8 cellular contexts compared by ENCODE assay signal in genomic region chr4:2468464-2469191, GRCh38. TPM values are rescaled to one million over a fixed set of nuclear protein-coding genes. Genes with fewer than 3 reads are reported as not detected.
DNase-seq lines count a peak whose midpoint lies in the region; ATAC-seq and TF ChIP-seq lines count a peak whose summit lies in the region.

Gene RNF4 (plus strand): TSS chr4:2469106. CDS start chr4:2490494, 21,388 bp downstream.

- H3K4me1 Mint-ChIP-seq in T-helper 1 cell treated with Interleukin-12 subunit alpha and Interleukin-12 subunit beta and Interleukin-4 antibody, amounts not matched to agents 30 μg/mL and 1 μg/mL, for 36 hours (ENCODE audit: low read depth), result peaks cover 35% of the 10 kb centered on the region

- peaks cover 50% of the 10 kb centered on the region for H3K4me1 ChIP-seq in left ventricle myocardium inferior
- H3K4me1 ChIP-seq in prostate gland (replicated peaks), result no peaks in the 10 kb centered on the region
- no peaks in the 10 kb centered on the region for H3K4me1 ChIP-seq in urinary bladder (ENCODE audit: insufficient read depth)

- peaks cover 2% of the 10 kb centered on the region for H3K27me3 Mint-ChIP-seq in T-helper 1 cell treated with Interleukin-12 subunit alpha and Interleukin-12 subunit beta and Interleukin-4 antibody, amounts not matched to agents 30 μg/mL and 1 μg/mL, for 36 hours (ENCODE audit: low read depth)

- no peaks in the 10 kb centered on the region for H3K9me3 ChIP-seq in left ventricle myocardium inferior (replicated peaks)
- H3K9me3 ChIP-seq in prostate gland, result no peaks in the 10 kb centered on the region

- no peaks in the 10 kb centered on the region for H3K27me3 ChIP-seq in left ventricle myocardium inferior (ENCODE audit: low read depth)
- no peaks in the 10 kb centered on the region for H3K27me3 ChIP-seq in prostate gland (replicated peaks; ENCODE audit: insufficient read depth)

- H3K4me3 ChIP-seq in left ventricle myocardium inferior (peak within 1 kb of the TSS; percentile 85), prostate gland (peak within 1 kb of the TSS; percentile 91 to 92), urinary bladder (ENCODE audit: low read depth, low read length) (peak within 1 kb of the TSS; percentile 90)

- H3K4me3 Mint-ChIP-seq in T-helper 1 cell treated with Interleukin-12 subunit alpha and Interleukin-12 subunit beta and Interleukin-4 antibody, amounts not matched to agents 30 μg/mL and 1 μg/mL, for 36 hours, result peak within 1 kb of the TSS; percentile 94

- no peaks in the 10 kb centered on the region for H3K9me3 Mint-ChIP-seq in T-helper 1 cell treated with Interleukin-12 subunit alpha and Interleukin-12 subunit beta and Interleukin-4 antibody, amounts not matched to agents 30 μg/mL and 1 μg/mL, for 36 hours

- peak; percentile 64 for TF ChIP-seq POLR2A in prostate gland (IDR thresholded peaks at IDR 0.05)

- ATAC-seq in HG02884 (IDR thresholded peaks at IDR 0.05; ENCODE audit: unreplicated experiment), result peak; percentile 73

- intact Hi-C loops in left ventricle myocardium inferior (cut with micrococcal nuclease) (no loop called here), prostate gland (cut with DNase I) (loop anchor here (1.0 to 10.0 kb wide), 3 partner anchors 51 to 396 kb away; partner anchors contain the start of genes CFAP99, FAM193A and ZFYVE28)

- peaks cover 30% of the 10 kb centered on the region for H3K36me3 Mint-ChIP-seq in T-helper 1 cell treated with Interleukin-12 subunit alpha and Interleukin-12 subunit beta and Interleukin-4 antibody, amounts not matched to agents 30 μg/mL and 1 μg/mL, for 36 hours (ENCODE audit: low read depth)

- DNase-seq in GM13977 (ENCODE audit: low spot score) (peak; percentile 99), NCI-H1694 (lab: John Stamatoyannopoulos, UW) (peak; percentile 82), amniotic stem cell (lab: John Stamatoyannopoulos, UW) (peak; percentile 93), left ventricle myocardium inferior (peak; percentile 97), prostate gland (ENCODE audit: low spot score) (peak; percentile 96)

- peak within 1 kb of the TSS; percentile 98 for H3K27ac ChIP-seq in left ventricle myocardium inferior (replicated peaks)
- peak within 1 kb of the TSS; percentile 87 to 93 for H3K27ac ChIP-seq in prostate gland
- peak within 1 kb of the TSS; percentile 88 for H3K27ac ChIP-seq in urinary bladder (ENCODE audit: low read depth)

- peak within 1 kb of the TSS; percentile 95 for H3K27ac Mint-ChIP-seq in T-helper 1 cell treated with Interleukin-12 subunit alpha and Interleukin-12 subunit beta and Interleukin-4 antibody, amounts not matched to agents 30 μg/mL and 1 μg/mL, for 36 hours

- 0% methylated on average over 59 of the region's 73 CpGs for WGBS in prostate gland
- WGBS in urinary bladder, result under 1% methylated on average over 73 of the region's 73 CpGs

- TF ChIP-seq CTCF in GM13977 (IDR thresholded peaks at IDR 0.05; ENCODE audit: extremely low read depth, insufficient read depth, missing control alignments) (no peak), left ventricle myocardium inferior (IDR thresholded peaks at IDR 0.05; ENCODE audit: borderline replicate concordance) (no peak), prostate gland (IDR thresholded peaks at IDR 0.05) (peak in 2 of 4 experiments; percentile 3 to 16)

- H3K36me3 ChIP-seq in left ventricle myocardium inferior (peaks cover 24% of the 10 kb centered on the region), prostate gland (no peaks in the 10 kb centered on the region), urinary bladder (ENCODE audit: insufficient read depth) (no peaks in the 10 kb centered on the region)

- in situ Hi-C loops in GM13977 (cut with MboI; ENCODE audit: low pct_unique_long_range_greater_than_20kb, low sequenced_read_pairs, unreplicated experiment), result no loop called here

RNA-seq across cellular contexts. Expression of gene RNF4, which starts in this region (rescaled TPM):
- 26.0 TPM for total RNA-seq in left ventricle myocardium inferior
- 10 to 100 TPM; 33.9 to 56.1 TPM for total RNA-seq in prostate gland
- 38.4 TPM for total RNA-seq in urinary bladder
- polyA plus RNA-seq in urinary bladder, result 35.7 TPM

Comparison
In these comparisons a context has a peak if more than half of its experiments do, and no peak if none do; other contexts are left out.
1. Peak in every context shown above with its lines: DNase-seq, ATAC-seq, H3K4me3 ChIP-seq and H3K27ac ChIP-seq.